In genomic region chr12:78446555-78446954, GRCh38 we compare ENCODE assay signal across 8 cellular contexts.
"Had no signal": no experiment of that assay in that cellular context is flagged by ENCODE, and none has a peak within 500 bp of the region (broad histone marks: within the 10 kb centered on the region; RNA-seq: fewer than 3 reads in every experiment).

No MANE protein-coding gene starts in this region.

- DNase-seq: GDM1, GF-D8 had no signal

- FAIRE-seq: G401.6, GM12878, GM12891, GM12892, GM18507, GM19239 had no signal

- ATAC-seq: GM12878 had no signal

- H3K4me3 ChIP-seq: GM12878 had no signal
